Comparison of ENCODE assay signal across 1 cellular context in the genomic region with DNA sequence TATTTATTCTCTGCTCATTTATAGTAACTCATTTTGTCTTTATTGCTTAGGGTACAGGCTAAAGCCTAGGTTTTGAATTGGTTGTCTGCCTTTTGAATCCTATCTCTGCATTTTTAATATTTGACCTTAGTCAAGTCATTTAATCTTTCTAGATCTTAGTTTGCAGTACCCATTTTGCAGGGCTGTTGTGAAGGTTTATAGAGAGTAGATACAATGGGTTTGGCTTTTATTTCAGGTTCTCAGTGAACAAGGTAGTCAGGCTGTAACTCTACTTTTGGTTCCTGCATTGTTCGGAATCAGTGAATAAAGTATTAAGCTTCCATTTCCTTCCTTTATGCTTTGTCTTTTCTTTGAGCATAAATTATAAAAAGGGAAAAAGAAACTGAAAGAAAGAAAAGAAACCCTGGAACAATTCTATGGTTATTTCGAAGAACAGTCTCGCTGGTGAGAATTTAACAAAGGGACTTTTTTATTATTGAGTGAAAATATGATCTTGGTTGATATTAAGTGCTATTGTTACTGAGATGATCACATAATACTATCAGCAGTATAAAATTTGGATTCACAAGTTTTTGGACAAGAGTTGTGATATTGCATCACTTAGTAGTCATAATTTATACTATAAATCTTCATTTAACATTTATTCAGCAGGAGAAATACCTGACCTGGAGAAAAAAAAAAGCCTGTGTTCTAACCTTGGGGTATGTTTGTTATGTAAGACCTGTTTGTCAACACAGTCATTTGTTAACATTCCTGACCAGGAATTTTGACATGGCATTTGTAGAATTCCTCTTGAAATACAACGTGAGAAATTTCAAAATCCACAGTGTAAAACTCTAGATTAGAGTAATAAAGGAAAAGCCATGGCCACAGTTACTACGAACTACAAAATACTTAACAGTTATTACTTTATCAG.
TF ChIP-seq lines count a peak whose summit lies in the region.

No MANE protein-coding gene starts in this region.

TF ChIP-seq in K562, 482 proteins besides CTCF, POLR2A, EP300 and RAD21 (continued from another document):
- TF ChIP-seq, protein P1, sequence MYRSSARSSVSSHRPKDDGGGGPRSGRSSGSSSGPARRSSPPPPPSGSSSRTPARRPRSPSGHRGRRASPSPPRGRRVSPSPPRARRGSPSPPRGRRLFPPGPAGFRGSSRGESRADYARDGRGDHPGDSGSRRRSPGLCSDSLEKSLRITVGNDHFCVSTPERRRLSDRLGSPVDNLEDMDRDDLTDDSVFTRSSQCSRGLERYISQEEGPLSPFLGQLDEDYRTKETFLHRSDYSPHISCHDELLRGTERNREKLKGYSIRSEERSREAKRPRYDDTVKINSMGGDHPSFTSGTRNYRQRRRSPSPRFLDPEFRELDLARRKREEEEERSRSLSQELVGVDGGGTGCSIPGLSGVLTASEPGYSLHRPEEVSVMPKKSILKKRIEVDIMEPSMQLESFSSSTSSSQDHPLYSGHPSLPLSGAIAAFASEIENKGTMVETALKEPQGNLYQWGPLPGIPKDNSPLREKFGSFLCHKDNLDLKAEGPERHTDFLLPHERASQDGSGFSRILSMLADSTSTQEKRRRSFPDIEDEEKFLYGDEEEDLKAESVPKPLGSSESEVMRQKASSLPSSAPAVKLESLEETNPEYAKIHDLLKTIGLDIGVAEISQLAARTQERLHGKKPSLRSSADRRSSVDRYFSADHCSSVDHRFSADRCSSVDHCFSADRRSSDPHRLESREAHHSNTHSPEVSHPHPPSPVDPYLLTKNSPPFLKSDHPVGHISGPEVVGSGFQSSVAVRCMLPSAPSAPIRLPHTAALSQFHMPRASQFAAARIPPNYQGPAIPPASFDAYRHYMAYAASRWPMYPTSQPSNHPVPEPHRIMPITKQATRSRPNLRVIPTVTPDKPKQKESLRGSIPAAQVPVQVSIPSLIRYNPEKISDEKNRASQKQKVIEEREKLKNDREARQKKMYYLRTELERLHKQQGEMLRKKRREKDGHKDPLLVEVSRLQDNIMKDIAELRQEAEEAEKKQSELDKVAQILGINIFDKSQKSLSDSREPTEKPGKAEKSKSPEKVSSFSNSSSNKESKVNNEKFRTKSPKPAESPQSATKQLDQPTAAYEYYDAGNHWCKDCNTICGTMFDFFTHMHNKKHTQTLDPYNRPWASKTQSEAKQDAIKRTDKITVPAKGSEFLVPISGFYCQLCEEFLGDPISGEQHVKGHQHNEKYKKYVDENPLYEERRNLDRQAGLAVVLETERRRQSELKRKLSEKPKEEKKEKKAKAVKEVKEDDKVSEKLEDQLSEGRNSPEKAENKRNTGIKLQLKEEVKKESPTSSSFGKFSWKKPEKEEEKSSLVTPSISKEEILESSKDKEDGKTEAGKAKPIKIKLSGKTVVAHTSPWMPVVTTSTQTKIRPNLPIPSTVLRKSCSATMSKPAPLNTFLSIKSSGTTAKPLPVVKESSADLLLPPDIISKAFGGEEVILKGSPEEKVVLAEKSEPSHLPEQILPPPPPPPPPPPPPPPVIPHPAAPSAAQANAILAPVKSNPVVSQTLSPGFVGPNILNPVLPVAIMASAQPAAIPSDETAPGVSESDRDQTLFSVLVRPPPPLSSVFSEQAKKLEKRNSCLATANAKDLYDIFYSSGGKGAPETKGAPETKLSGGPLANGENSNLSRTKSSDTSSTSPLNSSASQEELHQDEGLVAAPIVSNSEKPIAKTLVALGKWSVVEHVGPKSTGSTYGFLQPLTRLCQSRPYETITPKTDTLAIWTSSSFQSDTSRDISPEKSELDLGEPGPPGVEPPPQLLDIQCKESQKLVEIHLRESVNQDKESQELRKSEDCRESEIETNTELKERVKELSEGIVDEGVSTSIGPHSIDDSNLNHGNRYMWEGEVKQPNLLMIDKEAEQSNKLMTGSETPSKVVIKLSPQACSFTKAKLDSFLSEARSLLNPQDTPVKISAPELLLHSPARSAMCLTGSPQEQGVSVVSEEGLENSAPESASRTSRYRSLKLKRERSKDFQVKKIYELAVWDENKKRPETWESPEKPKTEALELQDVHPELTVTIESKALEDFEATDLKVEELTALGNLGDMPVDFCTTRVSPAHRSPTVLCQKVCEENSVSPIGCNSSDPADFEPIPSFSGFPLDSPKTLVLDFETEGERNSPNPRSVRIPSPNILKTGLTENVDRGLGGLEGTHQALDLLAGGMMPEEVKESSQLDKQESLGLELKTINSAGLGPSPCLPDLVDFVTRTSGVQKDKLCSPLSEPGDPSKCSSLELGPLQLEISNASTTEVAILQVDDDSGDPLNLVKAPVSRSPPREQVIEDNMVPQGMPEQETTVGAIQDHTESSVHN (IDR thresholded peaks at IDR 0.05; ENCODE audit: borderline replicate concordance in 1 of 2, low read depth in 1 of 2), result no peak
TF ChIP-seq in K562: peak in this region for 1.
